2 cellular contexts compared by ENCODE assay signal in genomic region chr9:38687992-38688391, GRCh38.
TF ChIP-seq lines count a peak whose summit lies in the region.

No MANE protein-coding gene starts in this region.

TF ChIP-seq in A549, 52 proteins besides CTCF, POLR2A, EP300 and RAD21:
- no peak for TF ChIP-seq KDM1A (IDR thresholded peaks at IDR 0.05; ENCODE audit: low read depth)
- no peak for TF ChIP-seq NPAS2 (CRISPR knock-in tag; IDR thresholded peaks at IDR 0.05; ENCODE audit: borderline replicate concordance)

TF ChIP-seq in H1, 55 proteins besides CTCF, POLR2A, EP300 and RAD21:
- TF ChIP-seq FOSL1 (IDR thresholded peaks at IDR 0.05; ENCODE audit: insufficient read depth, low read depth, low read length): no peak
TF ChIP-seq in H1: peak in this region for 0.
